8 cellular contexts compared by ENCODE assay signal in genomic region chr11:130431337-130431773, GRCh38. TPM values are rescaled to one million over a fixed set of nuclear protein-coding genes. Genes with fewer than 3 reads are reported as not detected.
A peak's percentile ranks its signal among the peaks of the same experiment; 100 is the strongest.
DNase-seq lines count a peak whose midpoint lies in the region; ATAC-seq and TF ChIP-seq lines count a peak whose summit lies in the region.

No MANE protein-coding gene starts in this region.

- peaks cover 16% of the 10 kb centered on the region for H3K4me1 Mint-ChIP-seq in activated T-helper 2 cell treated with anti-CD3 and anti-CD28 coated beads, Interferon-gamma antibody, Interleukin-2, Interleukin-4, amounts not matched to agents 10 μg/mL and 5 μg/mL and 100 μg/mL, durations not matched to agents 14 hours and 24 hours and 36 hours (ENCODE audit: low read depth)

- intact Hi-C loops in activated T-helper 2 cell treated with anti-CD3 and anti-CD28 coated beads, Interferon-gamma antibody, Interleukin-2, Interleukin-4, amounts not matched to agents 10 μg/mL and 5 μg/mL and 100 μg/mL, durations not matched to agents 14 hours and 24 hours and 36 hours (cut with micrococcal nuclease), result loop anchor here (2.0 kb wide), 1 partner anchor 219 kb away; no protein-coding TSS in a partner anchor
- intact Hi-C loops in ovary (cut with DNase I), result loop anchor here in 3 of 4 donors (2.0 to 10.0 kb wide), 3 partner anchors 219 to 463 kb away; no protein-coding TSS in a partner anchor

- H3K27ac ChIP-seq in foreskin keratinocyte (no peak overlapping the region), ovary (no peak overlapping the region), upper lobe of left lung (no peak overlapping the region)

- peaks cover 29% of the 10 kb centered on the region for H3K27me3 ChIP-seq in BJ (ENCODE audit: control insufficient read depth, insufficient read depth, low read length)
- peaks cover 45% of the 10 kb centered on the region for H3K27me3 ChIP-seq in foreskin keratinocyte
- H3K27me3 ChIP-seq in ovary, result no peaks in the 10 kb centered on the region
- peaks cover 0 to 20% (median 10%) of the 10 kb centered on the region in 4 donors for H3K27me3 ChIP-seq in upper lobe of left lung

- TF ChIP-seq POLR2A in ovary (IDR thresholded peaks at IDR 0.05) (no peak), upper lobe of left lung (IDR thresholded peaks at IDR 0.05) (no peak)

- 4 to 18% (median 7%) methylated on average over 8 to 10 of the region's 10 CpGs for WGBS in ovary, 3 donors
- 17 to 32% methylated on average over 8 to 10 of the region's 10 CpGs for WGBS in upper lobe of left lung, 2 donors

- TF ChIP-seq EP300 in ovary (IDR thresholded peaks at IDR 0.05) (no peak), upper lobe of left lung (IDR thresholded peaks at IDR 0.05) (no peak)

- H3K36me3 Mint-ChIP-seq in activated T-helper 2 cell treated with anti-CD3 and anti-CD28 coated beads, Interferon-gamma antibody, Interleukin-2, Interleukin-4, amounts not matched to agents 10 μg/mL and 5 μg/mL and 100 μg/mL, durations not matched to agents 14 hours and 24 hours and 36 hours (ENCODE audit: low read depth), result no peaks in the 10 kb centered on the region

- H3K4me3 ChIP-seq in BJ (ENCODE audit: low read depth, low read length) (no peak overlapping the region), ovary (no peak overlapping the region), upper lobe of left lung (no peak overlapping the region)

- peak; percentile 59 for ATAC-seq in GM18909 (IDR thresholded peaks at IDR 0.05; ENCODE audit: poor library complexity, unreplicated experiment)
- peak; percentile 58 for ATAC-seq in HG03571 (IDR thresholded peaks at IDR 0.05; ENCODE audit: unreplicated experiment)
- peak; percentile 52 for ATAC-seq in foreskin keratinocyte
- peak; percentile 47 to 69 for ATAC-seq in upper lobe of left lung (ENCODE audit: low FRiP score in 2 of 2)

- DNase-seq in BJ (ENCODE audit: low read depth) (no peak), RPMI8226 (peak; percentile 59), foreskin keratinocyte (peak in 1 of 2 donors; percentile 27), ovary (peak; percentile 48 to 84 (median 78)), upper lobe of left lung (peak in 1 of 2 donors; percentile 73)
- DNase-seq in activated T-helper 2 cell treated with anti-CD3 and anti-CD28 coated beads, Interferon-gamma antibody, Interleukin-2, Interleukin-4, amounts not matched to agents 10 μg/mL and 5 μg/mL and 100 μg/mL, durations not matched to agents 14 hours and 24 hours and 36 hours (ENCODE audit: low spot score), result peak; percentile 50

- peaks cover 14% of the 10 kb centered on the region for H3K4me1 ChIP-seq in foreskin keratinocyte
- H3K4me1 ChIP-seq in ovary (ENCODE audit: insufficient read depth), result peaks cover 4% of the 10 kb centered on the region
- peaks cover 10 to 26% (median 21%) of the 10 kb centered on the region in 4 donors for H3K4me1 ChIP-seq in upper lobe of left lung

- H3K36me3 ChIP-seq in BJ (ENCODE audit: control insufficient read depth, insufficient read depth, low read length) (no peaks in the 10 kb centered on the region), ovary (no peaks in the 10 kb centered on the region), upper lobe of left lung (no peaks in the 10 kb centered on the region)

- POLR2A ChIA-PET in BJ (lab: Charles Lee), result no interaction called here

- H3K27ac Mint-ChIP-seq in activated T-helper 2 cell treated with anti-CD3 and anti-CD28 coated beads, Interferon-gamma antibody, Interleukin-2, Interleukin-4, amounts not matched to agents 10 μg/mL and 5 μg/mL and 100 μg/mL, durations not matched to agents 14 hours and 24 hours and 36 hours, result no peak overlapping the region

- TF ChIP-seq CTCF in BJ (IDR thresholded peaks at IDR 0.05; ENCODE audit: insufficient read depth, low read depth, low read length), result peak; percentile 79
- peak; percentile 79 for TF ChIP-seq CTCF in foreskin keratinocyte (conservative IDR thresholded peaks at IDR 0.05)
- TF ChIP-seq CTCF in ovary (IDR thresholded peaks at IDR 0.05), result peak; percentile 33 to 60 (median 51)
- TF ChIP-seq CTCF in upper lobe of left lung (IDR thresholded peaks at IDR 0.05), result peak; percentile 52 to 80 (median 66)

- CTCF ChIA-PET in BJ (lab: Yijun Ruan, JAX), result interaction anchor here (0.6 to 12.2 kb wide), 25 partner anchors 9 to 484 kb away, joined by 3 to 421 read pairs (median 6); partner anchors contain the start of gene SNX19

- no peak overlapping the region for H3K4me3 Mint-ChIP-seq in activated T-helper 2 cell treated with anti-CD3 and anti-CD28 coated beads, Interferon-gamma antibody, Interleukin-2, Interleukin-4, amounts not matched to agents 10 μg/mL and 5 μg/mL and 100 μg/mL, durations not matched to agents 14 hours and 24 hours and 36 hours (ENCODE audit: low read depth)

- H3K9me3 ChIP-seq in ovary, result no peaks in the 10 kb centered on the region
- H3K9me3 ChIP-seq in upper lobe of left lung, result no peaks in the 10 kb centered on the region

- H3K27me3 Mint-ChIP-seq in activated T-helper 2 cell treated with anti-CD3 and anti-CD28 coated beads, Interferon-gamma antibody, Interleukin-2, Interleukin-4, amounts not matched to agents 10 μg/mL and 5 μg/mL and 100 μg/mL, durations not matched to agents 14 hours and 24 hours and 36 hours (ENCODE audit: low read depth), result peaks cover 40% of the 10 kb centered on the region

- H3K9me3 Mint-ChIP-seq in activated T-helper 2 cell treated with anti-CD3 and anti-CD28 coated beads, Interferon-gamma antibody, Interleukin-2, Interleukin-4, amounts not matched to agents 10 μg/mL and 5 μg/mL and 100 μg/mL, durations not matched to agents 14 hours and 24 hours and 36 hours, result no peaks in the 10 kb centered on the region

RNA-seq across cellular contexts. Expression of gene ADAMTS8, which starts 2.9 kb away (rescaled TPM):
- 0.05 TPM in 1 of 2 replicates, not detected in the other for polyA plus RNA-seq in BJ (2011; rRNA removed)
- not detected in 2 replicates for polyA minus RNA-seq in BJ (2011; rRNA and poly(A)+ RNA removed)
- not detected in 2 replicates for total RNA-seq in activated T-helper 2 cell treated with anti-CD3 and anti-CD28 coated beads, Interferon-gamma antibody, Interleukin-2, Interleukin-4, amounts not matched to agents 10 μg/mL and 5 μg/mL and 100 μg/mL, durations not matched to agents 14 hours and 24 hours and 36 hours
- total RNA-seq in foreskin keratinocyte, result not detected in 2 replicates
- not detected in 2 replicates for polyA plus RNA-seq in foreskin keratinocyte
- 1 to 10 TPM in 4 of 7 donors, under 1 TPM in 3; 0.24 to 2.1 (median 1.1) TPM for total RNA-seq in ovary
- 1 to 10 TPM in 1 of 2 donors, under 1 TPM in 1; 0.51 to 1.8 TPM for polyA plus RNA-seq in ovary
- 10 to 100 TPM; 13.0 to 52.3 (median 21.5) TPM for total RNA-seq in upper lobe of left lung

RNA-seq across cellular contexts. Expression of gene ADAMTS15, which starts 17.1 kb away (rescaled TPM):
- polyA plus RNA-seq in BJ (2011; rRNA removed) (2.7 and 5.6 TPM in 2 replicates), foreskin keratinocyte (0.25 and 0.75 TPM in 2 replicates), ovary (1 to 10 TPM; 1.2 to 2.7 TPM)
- polyA minus RNA-seq in BJ (2011; rRNA and poly(A)+ RNA removed), result 6.3 and 6.5 TPM in 2 replicates
- total RNA-seq in activated T-helper 2 cell treated with anti-CD3 and anti-CD28 coated beads, Interferon-gamma antibody, Interleukin-2, Interleukin-4, amounts not matched to agents 10 μg/mL and 5 μg/mL and 100 μg/mL, durations not matched to agents 14 hours and 24 hours and 36 hours, result not detected in 2 replicates
- total RNA-seq in foreskin keratinocyte (0.49 and 1.7 TPM in 2 replicates), ovary (1 to 10 TPM in 6 of 7 donors, under 1 TPM in 1; 0.95 to 7.2 (median 3.4) TPM), upper lobe of left lung (10 to 100 TPM in 2 of 6 donors, 1 to 10 TPM in 4; 2.5 to 23.0 (median 7.2) TPM)

Comparison
In these comparisons a context has a peak if more than half of its experiments do, and no peak if none do; other contexts are left out.
1. RNA of gene ADAMTS8, which starts 2.9 kb away (total RNA-seq): 13.0 to 52.3 TPM in upper lobe of left lung; 0.24 to 2.1 TPM in ovary, not detected in activated T-helper 2 cell treated with anti-CD3 and anti-CD28 coated beads, Interferon-gamma antibody, Interleukin-2, Interleukin-4, amounts not matched to agents 10 μg/mL and 5 μg/mL and 100 μg/mL, durations not matched to agents 14 hours and 24 hours and 36 hours and not detected in foreskin keratinocyte; every median in the first group is over 4 times any median in the second.
2. Peak in every context shown above with its lines, with median percentiles within 50 percentile points of each other: CTCF ChIP-seq and ATAC-seq.